Comparison of ENCODE assay signal across 13 cellular contexts in genomic region chr4:47493238-47494123, GRCh38.
A peak's percentile ranks its signal among the peaks of the same experiment; 100 is the strongest.
DNase-seq lines count a peak whose midpoint lies in the region; ATAC-seq and TF ChIP-seq lines count a peak whose summit lies in the region.
"Had no signal": no experiment of that assay in that cellular context is flagged by ENCODE, and none has a peak within 500 bp of the region (broad histone marks: within the 10 kb centered on the region; RNA-seq: fewer than 3 reads in every experiment).

No MANE protein-coding gene starts in this region.

- peaks cover 12% of the 10 kb centered on the region for H3K4me1 Mint-ChIP-seq in stimulated activated effector memory CD8-positive, alpha-beta T cell treated with anti-CD3 and anti-CD28 coated beads, Interleukin-12 subunit alpha, Interleukin-12 subunit beta, amount 100 ng/mL, for 72 hours

- no peak overlapping the region for H3K4me3 Mint-ChIP-seq in stimulated activated effector memory CD8-positive, alpha-beta T cell treated with anti-CD3 and anti-CD28 coated beads, Interleukin-12 subunit alpha, Interleukin-12 subunit beta, amount 100 ng/mL, for 72 hours
- H3K4me3 Mint-ChIP-seq: CD4-positive, alpha-beta T cell had no signal

- no peaks in the 10 kb centered on the region for H3K36me3 Mint-ChIP-seq in stimulated activated effector memory CD8-positive, alpha-beta T cell treated with anti-CD3 and anti-CD28 coated beads, Interleukin-12 subunit alpha, Interleukin-12 subunit beta, amount 100 ng/mL, for 72 hours

- no peak for DNase-seq in stimulated activated effector memory CD8-positive, alpha-beta T cell treated with anti-CD3 and anti-CD28 coated beads, Interleukin-12 subunit alpha, Interleukin-12 subunit beta, amount 100 ng/mL, for 72 hours (ENCODE audit: low spot score in 2 of 2)
- DNase-seq in KG1 (lab: John Stamatoyannopoulos, UW) (no peak), NCI-H524 (lab: John Stamatoyannopoulos, UW) (no peak), GM10248 (ENCODE audit: extremely low spot score) (no peak), NK-92 (lab: John Stamatoyannopoulos, UW; ENCODE audit: unreplicated experiment) (no peak)
- DNase-seq: activated CD4-positive, alpha-beta T cell treated with anti-CD3 and anti-CD28 coated beads, Interleukin-2, amount 50 U/mL, for 4 hours; activated naive CD4-positive, alpha-beta T cell; CD4-positive, alpha-beta T cell; NCI-H1694; uterus had no signal

- ATAC-seq in GM18861 (IDR thresholded peaks at IDR 0.05; ENCODE audit: unreplicated experiment): peak; percentile 46
- ATAC-seq in GM21619 (IDR thresholded peaks at IDR 0.05; ENCODE audit: unreplicated experiment): peak; percentile 41
- peak; percentile 52 for ATAC-seq in HG03354 (IDR thresholded peaks at IDR 0.05; ENCODE audit: poor library complexity, severe bottlenecking, unreplicated experiment)
- ATAC-seq in stimulated activated effector memory CD8-positive, alpha-beta T cell treated with anti-CD3 and anti-CD28 coated beads, Interleukin-12 subunit alpha, Interleukin-12 subunit beta, amount 100 ng/mL, for 72 hours: peak; percentile 28

- POLR2A ChIA-PET in GM10248 (lab: Yijun Ruan, JAX): interaction anchor here (1.2 kb wide), 1 partner anchor 8 kb away, joined by 9 read pairs; the partner anchor contains the start of gene ATP10D

- H3K27ac Mint-ChIP-seq in stimulated activated effector memory CD8-positive, alpha-beta T cell treated with anti-CD3 and anti-CD28 coated beads, Interleukin-12 subunit alpha, Interleukin-12 subunit beta, amount 100 ng/mL, for 72 hours: no peak overlapping the region
- H3K27ac Mint-ChIP-seq: CD4-positive, alpha-beta T cell had no signal

- H3K9me3 Mint-ChIP-seq in stimulated activated effector memory CD8-positive, alpha-beta T cell treated with anti-CD3 and anti-CD28 coated beads, Interleukin-12 subunit alpha, Interleukin-12 subunit beta, amount 100 ng/mL, for 72 hours: no peaks in the 10 kb centered on the region
- H3K9me3 Mint-ChIP-seq: CD4-positive, alpha-beta T cell had no signal

- CTCF ChIA-PET in GM10248 (lab: Yijun Ruan, JAX): interaction anchor here (0.8 to 3.8 kb wide), 10 partner anchors 9 to 71 kb away, joined by 3 to 15 read pairs (median 4); partner anchors contain the start of genes ATP10D and COMMD8

- TF ChIP-seq CTCF in GM10248 (IDR thresholded peaks at IDR 0.05; ENCODE audit: control extremely low read depth, extremely low read depth, low read depth, missing control alignments): no peak
